ENCODE assay signal across 15 cellular contexts in the genomic region with DNA sequence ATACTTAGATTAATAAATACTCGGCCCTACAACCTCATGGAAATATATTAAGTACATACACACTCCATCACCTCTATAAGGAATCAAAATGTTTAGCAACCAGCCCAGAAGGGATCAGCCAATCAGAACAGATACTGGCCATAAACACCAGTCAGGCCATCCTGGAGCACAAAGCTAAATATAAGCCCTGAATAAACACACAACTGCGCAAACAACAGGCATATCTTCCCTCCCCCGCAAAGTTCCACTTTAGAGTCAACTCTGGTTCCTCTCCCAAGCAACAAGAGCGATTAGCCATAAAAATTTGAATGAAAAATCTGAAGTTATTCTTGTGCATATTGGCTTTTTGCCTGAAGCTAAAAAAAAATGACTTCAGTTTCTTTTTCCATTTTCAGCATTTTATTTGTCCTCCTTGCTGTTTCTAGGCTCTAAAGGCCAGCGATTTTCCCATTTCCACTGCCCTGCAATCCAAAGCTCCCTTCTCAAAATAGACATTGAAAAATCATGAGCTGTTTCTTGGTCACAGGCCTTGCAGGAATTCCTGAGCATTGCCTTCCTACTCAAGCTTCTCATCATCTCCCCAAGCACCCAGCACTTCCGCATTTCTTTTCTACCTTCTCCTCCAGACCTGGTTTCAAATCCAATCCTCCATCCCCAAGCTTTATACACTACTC.
DNase-seq lines count a peak whose midpoint lies in the region; ATAC-seq and TF ChIP-seq lines count a peak whose summit lies in the region.
"Had no signal": no experiment of that assay in that cellular context is flagged by ENCODE, and none has a peak within 500 bp of the region (broad histone marks: within the 10 kb centered on the region; RNA-seq: fewer than 3 reads in every experiment).

No MANE protein-coding gene starts in this region.

- H3K9me3 Mint-ChIP-seq in H9 (no peaks in the 10 kb centered on the region; a peak in 1 of 5 replicates), CD14-positive monocyte (peaks cover 0 to 10% (median 7%) of the 10 kb centered on the region in 7 donors)
- H3K9me3 Mint-ChIP-seq: stimulated activated naive CD8-positive, alpha-beta T cell treated with anti-CD3 and anti-CD28 coated beads, Interleukin-15, Interleukin-2, amounts not matched to agents 100 ng/mL and 50 ng/mL, for 24 hours had no signal

- H3K23me2 ChIP-seq in H9 (ENCODE audit: insufficient read length, low read depth, low read length, poor library complexity, severe bottlenecking), result no peaks in the 10 kb centered on the region

- no peak for DNase-seq in H9
- peak; percentile 53 for DNase-seq in brain microvascular endothelial cell
- peak; percentile 3 for DNase-seq in iris pigment epithelial cell (ENCODE audit: low read depth)
- peak; percentile 2 for DNase-seq in putamen (ENCODE audit: low spot score)
- DNase-seq in CD14-positive monocyte (ENCODE audit: low spot score), result no peak
- no peak for DNase-seq in germinal center (ENCODE audit: low spot score)
- DNase-seq in LoVo (ENCODE audit: low spot score), result no peak
- DNase-seq: activated T-cell treated with anti-CD3 and anti-CD28 coated beads, Interleukin-2, amount 50 U/mL, for 1 hour; AML-193; cortex of kidney; NCI-H1417 treated with DMSO at 0.1 percent for 48 hours; SW 1271 had no signal

- no peak overlapping the region for H3K4me3 ChIP-seq in brain microvascular endothelial cell (ENCODE audit: low read depth, low read length)

- no peaks in the 10 kb centered on the region for H3K79me1 ChIP-seq in H9 (ENCODE audit: insufficient read depth, low read depth, low read length, poor library complexity, severe bottlenecking)

- no peak overlapping the region for H3K4me2 ChIP-seq in H9 (ENCODE audit: insufficient read depth, insufficient read length, low read length)

- H3K4me3 Mint-ChIP-seq in H9, result no peak overlapping the region
- no peak overlapping the region for H3K4me3 Mint-ChIP-seq in CD14-positive monocyte
- H3K4me3 Mint-ChIP-seq: stimulated activated naive CD8-positive, alpha-beta T cell treated with anti-CD3 and anti-CD28 coated beads, Interleukin-15, Interleukin-2, amounts not matched to agents 100 ng/mL and 50 ng/mL, for 24 hours had no signal

- no peak overlapping the region for H3K27ac ChIP-seq in H9 (ENCODE audit: insufficient read length, low read depth, low read length)
- H3K27ac ChIP-seq in brain microvascular endothelial cell, result no peak overlapping the region

- no peak overlapping the region for H3K14ac ChIP-seq in H9 (ENCODE audit: insufficient read depth, low read length)

- H3K23ac ChIP-seq in H9 (ENCODE audit: insufficient read length, low read depth, low read length), result no peak overlapping the region

- H3K27me3 Mint-ChIP-seq in H9 (ENCODE audit: low read depth) (no peaks in the 10 kb centered on the region), CD14-positive monocyte (ENCODE audit: low read depth in 3 of 3) (peaks cover 0 to 2% (median 0%) of the 10 kb centered on the region in 3 donors)
- H3K27me3 Mint-ChIP-seq: stimulated activated naive CD8-positive, alpha-beta T cell treated with anti-CD3 and anti-CD28 coated beads, Interleukin-15, Interleukin-2, amounts not matched to agents 100 ng/mL and 50 ng/mL, for 24 hours had no signal

- no peak overlapping the region for H3K18ac ChIP-seq in H9 (ENCODE audit: insufficient read length, low read depth, low read length)

- H2BK5ac ChIP-seq in H9 (ENCODE audit: insufficient read length, low read length), result no peak overlapping the region

- no peak overlapping the region for H4K5ac ChIP-seq in H9 (ENCODE audit: insufficient read length, low read depth, low read length)

- no peak overlapping the region for H3K9ac ChIP-seq in H9 (ENCODE audit: extremely low read depth, insufficient read length, low read length)

- peaks cover 3% of the 10 kb centered on the region; the same call in 1 of the 2 replicates for H3K4me1 ChIP-seq in H9 (ENCODE audit: insufficient read depth, low read length)

- H2BK120ac ChIP-seq in H9 (ENCODE audit: low read depth, low read length, poor library complexity, severe bottlenecking), result no peak overlapping the region

- H3K27me3 ChIP-seq in H9 (ENCODE audit: insufficient read depth, low read length), result no peaks in the 10 kb centered on the region
- no peaks in the 10 kb centered on the region for H3K27me3 ChIP-seq in brain microvascular endothelial cell (replicated peaks)

- no peak for ATAC-seq in GM21786 (IDR thresholded peaks at IDR 0.05; ENCODE audit: unreplicated experiment)
- ATAC-seq: activated CD4-positive, CD25-positive, alpha-beta regulatory T cell treated with anti-CD3 and anti-CD28 coated beads, Interleukin-2, amount 50 U/mL, for 24 hours had no signal

- no peaks in the 10 kb centered on the region for H3K36me3 ChIP-seq in brain microvascular endothelial cell (replicated peaks)

- no peak for TF ChIP-seq CTCF in H9 (conservative IDR thresholded peaks at IDR 0.05)
- TF ChIP-seq CTCF in brain microvascular endothelial cell (IDR thresholded peaks at IDR 0.05; ENCODE audit: low read depth, low read length, missing control alignments), result no peak
- no peak for TF ChIP-seq CTCF in CD14-positive monocyte (IDR thresholded peaks at IDR 0.05)

- H2BK20ac ChIP-seq in H9 (ENCODE audit: low read depth, low read length, poor library complexity, severe bottlenecking), result no peak overlapping the region

- no peak overlapping the region for H2BK12ac ChIP-seq in H9 (ENCODE audit: insufficient read length, low read depth, low read length)

- in situ Hi-C loops in brain microvascular endothelial cell (cut with HindIII; ENCODE audit: low pct_ligation_motif_present, low sequenced_read_pairs), result no loop called here

- H3K4me1 Mint-ChIP-seq in H9, result peaks cover 21 to 22% of the 10 kb centered on the region in 2 experiments
- no peaks in the 10 kb centered on the region for H3K4me1 Mint-ChIP-seq in CD14-positive monocyte

- H3T11ph ChIP-seq in H9 (ENCODE audit: low read length), result no peak overlapping the region

- H3K36me3 Mint-ChIP-seq in H9 (ENCODE audit: insufficient read depth in 1 of 3, low read depth in 3 of 3) (no peaks in the 10 kb centered on the region; a peak in 2 of 7 replicates), CD14-positive monocyte (no peaks in the 10 kb centered on the region)

- intact Hi-C loops in CD14-positive monocyte (cut with micrococcal nuclease), result no loop called here

- H3K27ac Mint-ChIP-seq in H9, result peak overlapping the region in 2 of 3 experiments; percentile 21 to 28; a peak in 1 of 7 replicates
- no peak overlapping the region for H3K27ac Mint-ChIP-seq in CD14-positive monocyte
- H3K27ac Mint-ChIP-seq: stimulated activated naive CD8-positive, alpha-beta T cell treated with anti-CD3 and anti-CD28 coated beads, Interleukin-15, Interleukin-2, amounts not matched to agents 100 ng/mL and 50 ng/mL, for 24 hours had no signal

- H4K20me1 ChIP-seq in H9 (ENCODE audit: control insufficient read depth, insufficient read depth, insufficient read length), result no peaks in the 10 kb centered on the region

- H2AFZ ChIP-seq in H9 (ENCODE audit: low read length), result no peak overlapping the region

- no peak overlapping the region for H2BK15ac ChIP-seq in H9 (ENCODE audit: low read depth, low read length)

- no peak overlapping the region for H2AK5ac ChIP-seq in H9 (ENCODE audit: insufficient read length, low read length)

- no peaks in the 10 kb centered on the region; the same call in 1 of the 2 replicates for H3K79me2 ChIP-seq in H9 (ENCODE audit: insufficient read depth, low read length)

- no peak overlapping the region for H4K8ac ChIP-seq in H9 (replicated peaks; ENCODE audit: insufficient read length, low read depth, low read length)

- WGBS in H9 (ENCODE audit: extremely low coverage, insufficient read length, low lambda C conversion rate), result no CpG with 5 or more reads among the region's 6 CpGs

- H3K56ac ChIP-seq in H9 (ENCODE audit: insufficient read length, low read depth, low read length), result no peak overlapping the region

- H3K4ac ChIP-seq in H9 (ENCODE audit: low read depth, low read length), result no peak overlapping the region

- no peak overlapping the region for H4K91ac ChIP-seq in H9 (ENCODE audit: insufficient read length, low read depth, low read length)

- no peaks in the 10 kb centered on the region for H3K9me3 ChIP-seq in H9 (ENCODE audit: control insufficient read depth, low read depth, low read length)

Comparison
In these comparisons a context has a peak if more than half of its experiments do, and no peak if none do; other contexts are left out.
1. DNase-seq: peak in brain microvascular endothelial cell (single experiment), iris pigment epithelial cell (single experiment) and putamen (single experiment); none in H9 (single experiment), CD14-positive monocyte (single experiment), germinal center (single experiment) and LoVo (single experiment).
2. H3K27ac Mint-ChIP-seq: peak in H9 (2 of 3); none in CD14-positive monocyte (0 of 7).